1 cellular context compared by ENCODE assay signal in the genomic region with DNA sequence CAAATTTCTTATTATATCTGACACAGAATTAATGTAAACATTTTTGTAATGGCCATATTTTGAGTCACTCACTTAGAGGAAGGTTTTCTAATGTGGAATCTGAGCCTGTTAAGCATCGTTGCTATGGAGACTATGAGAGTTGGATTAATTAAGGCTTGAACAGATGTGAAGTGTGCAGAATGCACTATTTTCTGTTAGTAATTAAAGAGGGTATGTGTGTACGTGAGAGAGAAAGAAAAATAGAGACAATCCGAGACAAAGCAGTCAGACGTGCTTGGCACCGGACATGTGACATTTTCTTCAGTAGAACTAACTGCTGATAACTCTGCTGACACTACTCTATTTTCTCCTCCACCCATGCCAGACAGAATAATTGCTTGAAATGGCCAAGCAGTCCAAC.
TF ChIP-seq lines count a peak whose summit lies in the region.

No MANE protein-coding gene starts in this region.

TF ChIP-seq in SK-N-SH, 30 proteins besides CTCF, POLR2A, EP300 and RAD21 (continued from another document):
- TF ChIP-seq, protein P1, sequence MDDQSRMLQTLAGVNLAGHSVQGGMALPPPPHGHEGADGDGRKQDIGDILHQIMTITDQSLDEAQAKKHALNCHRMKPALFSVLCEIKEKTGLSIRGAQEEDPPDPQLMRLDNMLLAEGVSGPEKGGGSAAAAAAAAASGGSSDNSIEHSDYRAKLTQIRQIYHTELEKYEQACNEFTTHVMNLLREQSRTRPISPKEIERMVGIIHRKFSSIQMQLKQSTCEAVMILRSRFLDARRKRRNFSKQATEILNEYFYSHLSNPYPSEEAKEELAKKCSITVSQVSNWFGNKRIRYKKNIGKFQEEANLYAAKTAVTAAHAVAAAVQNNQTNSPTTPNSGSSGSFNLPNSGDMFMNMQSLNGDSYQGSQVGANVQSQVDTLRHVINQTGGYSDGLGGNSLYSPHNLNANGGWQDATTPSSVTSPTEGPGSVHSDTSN (IDR thresholded peaks at IDR 0.05) = no peak
- TF ChIP-seq NRF1 (IDR thresholded peaks at IDR 0.05; ENCODE audit: low read depth, low read length) (no peak), FOXJ3 (CRISPR knock-in tag; IDR thresholded peaks at IDR 0.05) (no peak), SIN3A (IDR thresholded peaks at IDR 0.05; ENCODE audit: borderline replicate concordance, low read depth, low read length) (no peak), POLR2AphosphoS5 (IDR thresholded peaks at IDR 0.05; ENCODE audit: low read depth, low read length) (no peak)
